ENCODE assay signal across 25 cellular contexts in the genomic region with DNA sequence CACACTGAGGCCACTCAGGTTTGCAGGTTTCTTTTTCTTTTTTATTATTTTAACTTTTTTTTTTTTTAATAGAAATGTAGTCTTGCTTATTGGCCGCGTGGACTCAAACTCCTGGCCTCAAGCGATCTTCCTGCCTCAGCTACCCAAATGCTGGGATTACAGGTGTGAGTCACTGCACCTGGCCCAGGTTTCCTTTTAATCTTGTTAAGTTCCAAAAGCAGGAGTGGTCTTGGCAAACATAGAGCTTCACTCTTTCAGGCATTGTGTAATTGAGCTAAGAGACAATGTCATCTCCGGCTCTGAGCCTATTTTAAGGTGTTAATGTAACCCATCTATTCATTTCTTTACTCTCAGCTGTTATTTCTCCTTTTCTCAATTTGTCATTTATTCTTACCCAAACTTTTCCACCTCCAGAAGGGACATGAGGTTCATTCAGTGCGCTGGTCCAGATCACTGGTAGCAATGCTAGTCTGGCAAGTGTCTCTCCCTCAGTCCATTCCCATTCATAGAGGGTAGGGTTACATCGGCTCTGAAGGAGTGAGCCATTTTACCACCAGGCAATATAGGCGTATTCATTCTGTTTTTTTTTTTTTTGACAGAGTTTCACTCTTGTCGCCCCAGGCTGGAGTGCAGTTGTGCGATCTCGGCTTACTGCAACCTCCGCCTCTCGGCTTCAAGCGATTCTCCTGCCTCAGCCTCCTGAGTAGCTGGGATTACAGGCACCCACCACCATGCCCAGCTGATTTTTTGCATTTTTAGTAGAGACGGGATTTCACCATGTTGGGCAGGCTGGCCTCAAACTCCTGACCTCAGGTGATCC. TPM values are rescaled to one million over a fixed set of nuclear protein-coding genes. Genes with fewer than 3 reads are reported as not detected.
A peak's percentile ranks its signal among the peaks of the same experiment; 100 is the strongest.
DNase-seq lines count a peak whose midpoint lies in the region; ATAC-seq, FAIRE-seq and TF ChIP-seq lines count a peak whose summit lies in the region.
"Had no signal": no experiment of that assay in that cellular context is flagged by ENCODE, and none has a peak within 500 bp of the region (broad histone marks: within the 10 kb centered on the region; RNA-seq: fewer than 3 reads in every experiment).

No MANE protein-coding gene starts in this region.

- H3K4me1 ChIP-seq in HepG2 (ENCODE audit: insufficient read depth, low read length) (no peaks in the 10 kb centered on the region), right lobe of liver (peaks cover 0 to 17% (median 6%) of the 10 kb centered on the region in 4 donors), RWPE2 (ENCODE audit: insufficient read depth, poor library complexity, severe bottlenecking) (peaks cover 20% of the 10 kb centered on the region), esophagus squamous epithelium (peaks cover 10 to 63% (median 24%) of the 10 kb centered on the region in 3 donors)

- in situ Hi-C loops in HepG2 (cut with HindIII; ENCODE audit: extremely low pct_ligation_motif_present, low pct_unique_long_range_greater_than_20kb), result no loop called here

- H4K20me1 ChIP-seq in HepG2 (ENCODE audit: insufficient read depth, low read length), result no peaks in the 10 kb centered on the region
- H4K20me1 ChIP-seq: BLaER1 treated with 17β-estradiol and CSF1 and Interleukin-3, amounts not matched to agents 10 nM and 100 nM had no signal

- H3K4me3 Mint-ChIP-seq in chondrocyte (ENCODE audit: unreplicated experiment), result no peak overlapping the region
- H3K4me3 Mint-ChIP-seq: activated CD8-positive, alpha-beta T cell treated with anti-CD3 and anti-CD28 coated beads, Interleukin-2, amount 10 ng/mL, durations not matched to agents 7 days and 5 days; activated naive CD8-positive, alpha-beta T cell treated with anti-CD3 and anti-CD28 coated beads, Interleukin-2, amount 10 ng/mL, durations not matched to agents 7 days and 5 days; immature natural killer cell; mesothelial cell of epicardium; naive thymus-derived CD8-positive, alpha-beta T cell had no signal

- CTCF ChIA-PET in HepG2 (lab: Yijun Ruan, JAX; ENCODE audit: low intra/inter-chr PET ratio, low total read pairs), result no interaction called here

- no peak for TF ChIP-seq RAD21 in HepG2 (CRISPR knock-in tag; IDR thresholded peaks at IDR 0.05)

- H3K27ac ChIP-seq in HepG2 (ENCODE audit: extremely low read length, insufficient read depth, low read length) (no peak overlapping the region), right lobe of liver (no peak overlapping the region), RWPE2 (ENCODE audit: poor library complexity, severe bottlenecking) (peak overlapping the region; percentile 63), esophagus squamous epithelium (peak overlapping the region in 3 of 4 donors; percentile 71 to 83 (median 82))
- H3K27ac ChIP-seq: BLaER1 treated with 17β-estradiol and CSF1 and Interleukin-3, amounts not matched to agents 10 nM and 100 nM had no signal

- no peak for TF ChIP-seq EP300 in HepG2 (IDR thresholded peaks at IDR 0.05; ENCODE audit: low read depth in 2 of 2, low read length in 2 of 2)
- TF ChIP-seq EP300 in HepG2 (CRISPR knock-in tag; IDR thresholded peaks at IDR 0.05; ENCODE audit: borderline replicate concordance), result no peak

- no peaks in the 10 kb centered on the region for H3K9me3 ChIP-seq in HepG2 (ENCODE audit: low read length)
- H3K9me3 ChIP-seq in right lobe of liver, result no peaks in the 10 kb centered on the region
- no peaks in the 10 kb centered on the region for H3K9me3 ChIP-seq in RWPE2 (ENCODE audit: severe bottlenecking)
- H3K9me3 ChIP-seq in esophagus squamous epithelium, result no peaks in the 10 kb centered on the region
- H3K9me3 ChIP-seq: BLaER1 treated with 17β-estradiol and CSF1 and Interleukin-3, amounts not matched to agents 10 nM and 100 nM had no signal

- H3K4me1 Mint-ChIP-seq in chondrocyte (ENCODE audit: low read depth), result no peaks in the 10 kb centered on the region
- H3K4me1 Mint-ChIP-seq: immature natural killer cell, mesothelial cell of epicardium had no signal

- no peaks in the 10 kb centered on the region for H3K79me2 ChIP-seq in HepG2 (ENCODE audit: insufficient read depth, low read length)

- TF ChIP-seq CTCF in HepG2 (CRISPR knock-in tag; IDR thresholded peaks at IDR 0.05) (no peak), right lobe of liver (IDR thresholded peaks at IDR 0.05) (no peak), RWPE2 (IDR thresholded peaks at IDR 0.05; ENCODE audit: poor library complexity, severe bottlenecking) (no peak), esophagus squamous epithelium (IDR thresholded peaks at IDR 0.05) (no peak), chondrocyte (IDR thresholded peaks at IDR 0.05) (no peak)

- TF ChIP-seq POLR2A in HepG2 (IDR thresholded peaks at IDR 0.05; ENCODE audit: insufficient read depth in 1 of 2, low read depth in 2 of 2, low read length in 2 of 2), result no peak
- no peak for TF ChIP-seq POLR2A in right lobe of liver (IDR thresholded peaks at IDR 0.05)
- TF ChIP-seq POLR2A in esophagus squamous epithelium (IDR thresholded peaks at IDR 0.05), result no peak

- H3K36me3 Mint-ChIP-seq in chondrocyte (ENCODE audit: low read depth), result no peaks in the 10 kb centered on the region
- H3K36me3 Mint-ChIP-seq: activated naive CD8-positive, alpha-beta T cell treated with anti-CD3 and anti-CD28 coated beads, Interleukin-2, amount 10 ng/mL, durations not matched to agents 7 days and 5 days; immature natural killer cell; mesothelial cell of epicardium; naive thymus-derived CD8-positive, alpha-beta T cell had no signal

- no peak overlapping the region for H3K27ac Mint-ChIP-seq in chondrocyte (ENCODE audit: unreplicated experiment)
- H3K27ac Mint-ChIP-seq: activated CD8-positive, alpha-beta T cell treated with anti-CD3 and anti-CD28 coated beads, Interleukin-2, amount 10 ng/mL, durations not matched to agents 7 days and 5 days; activated naive CD8-positive, alpha-beta T cell treated with anti-CD3 and anti-CD28 coated beads, Interleukin-2, amount 10 ng/mL, durations not matched to agents 7 days and 5 days; immature natural killer cell; mesothelial cell of epicardium; naive thymus-derived CD8-positive, alpha-beta T cell had no signal

- BruUV-seq in HepG2 (replicated peaks; lab: Mats Ljungman, UMichigan), result no TSS peak

- no peak for FAIRE-seq in HepG2 (lab: Jason Lieb, UNC)

- H2AFZ ChIP-seq in HepG2 (ENCODE audit: low read length), result peak overlapping the region; percentile 23

- H3K36me3 ChIP-seq in HepG2 (replicated peaks in 1 of 2; ENCODE audit: control insufficient read depth in 1 of 2, insufficient read depth in 2 of 2, low read length in 2 of 2), result no peaks in the 10 kb centered on the region
- no peaks in the 10 kb centered on the region for H3K36me3 ChIP-seq in right lobe of liver
- H3K36me3 ChIP-seq in RWPE2 (ENCODE audit: low read depth), result no peaks in the 10 kb centered on the region
- H3K36me3 ChIP-seq in esophagus squamous epithelium, result no peaks in the 10 kb centered on the region
- H3K36me3 ChIP-seq: BLaER1 treated with 17β-estradiol and CSF1 and Interleukin-3, amounts not matched to agents 10 nM and 100 nM had no signal

- no peaks in the 10 kb centered on the region for H3K9me3 Mint-ChIP-seq in chondrocyte (ENCODE audit: low read depth)
- H3K9me3 Mint-ChIP-seq: activated naive CD8-positive, alpha-beta T cell treated with anti-CD3 and anti-CD28 coated beads, Interleukin-2, amount 10 ng/mL, durations not matched to agents 7 days and 5 days; immature natural killer cell; mesothelial cell of epicardium; naive thymus-derived CD8-positive, alpha-beta T cell had no signal

- POLR2A ChIA-PET in HepG2 (lab: Yijun Ruan, JAX), result no interaction called here

- no peak for ATAC-seq in HepG2
- ATAC-seq in right lobe of liver, result no peak
- peak; percentile 90 for ATAC-seq in RWPE2 (ENCODE audit: low read depth)
- no peak for ATAC-seq in GM18498 (IDR thresholded peaks at IDR 0.05; ENCODE audit: unreplicated experiment)
- ATAC-seq: activated CD8-positive, alpha-beta T cell treated with anti-CD3 and anti-CD28 coated beads, Interleukin-2, amount 10 ng/mL, durations not matched to agents 7 days and 5 days; left ventricle myocardium superior; naive thymus-derived CD8-positive, alpha-beta T cell had no signal

- H3K4me2 ChIP-seq in HepG2 (ENCODE audit: low read depth, low read length), result no peak overlapping the region
- H3K4me2 ChIP-seq: BLaER1 treated with 17β-estradiol and CSF1 and Interleukin-3, amounts not matched to agents 10 nM and 100 nM; smooth muscle cell had no signal

- no peak for DNase-seq in HepG2 (ENCODE audit: low spot score)
- DNase-seq in right lobe of liver, result no peak
- peak; percentile 78 for DNase-seq in RWPE2 (ENCODE audit: low spot score)
- DNase-seq in esophagus squamous epithelium (lab: John Stamatoyannopoulos, UW), result no peak
- no peak for DNase-seq in activated effector memory CD4-positive, alpha-beta T cell treated with anti-CD3 and anti-CD28 coated beads, Interleukin-2, amount 50 U/mL, for 16 hours
- DNase-seq in chondrocyte (ENCODE audit: low spot score), result no peak
- DNase-seq: activated CD4-positive, CD25-positive, alpha-beta regulatory T cell treated with anti-CD3 and anti-CD28 coated beads, Interleukin-2, amount 50 U/mL, for 72 hours; activated CD8-positive, alpha-beta T cell treated with anti-CD3 and anti-CD28 coated beads, Interleukin-2, amount 10 ng/mL, durations not matched to agents 7 days and 5 days; activated effector memory CD4-positive, alpha-beta T cell treated with Interleukin-2 at 50 U/mL for 16 hours; activated naive CD8-positive, alpha-beta T cell treated with anti-CD3 and anti-CD28 coated beads, Interleukin-2, amount 10 ng/mL, durations not matched to agents 7 days and 5 days; activated T-cell treated with anti-CD3 and anti-CD28 coated beads for 4 hours; cerebellar nuclear complex; DMS79 treated with DMSO at 0.1 percent for 48 hours; foreskin melanocyte; HCEC 1CT; immature natural killer cell; left ventricle myocardium superior; naive thymus-derived CD8-positive, alpha-beta T cell; NCI-H2171; SHP77 treated with DMSO at 0.1 percent for 48 hours; T-helper 1 cell had no signal

- intact Hi-C loops in HepG2 (cut with micrococcal nuclease; ENCODE audit: unreplicated experiment) (no loop called here), right lobe of liver (cut with DNase I) (no loop called here), esophagus squamous epithelium (cut with DNase I) (no loop called here)

- H3K27me3 ChIP-seq in HepG2 (ENCODE audit: control insufficient read depth in 1 of 2, insufficient read depth in 2 of 2, low read length in 2 of 2) (peaks cover 0 to 11% of the 10 kb centered on the region in 2 experiments; a peak in 2 of 5 replicates), right lobe of liver (no peaks in the 10 kb centered on the region), RWPE2 (ENCODE audit: insufficient read depth, poor library complexity, severe bottlenecking) (no peaks in the 10 kb centered on the region), esophagus squamous epithelium (peaks cover 0 to 50% (median 0%) of the 10 kb centered on the region in 4 donors)
- H3K27me3 ChIP-seq: BLaER1 treated with 17β-estradiol and CSF1 and Interleukin-3, amounts not matched to agents 10 nM and 100 nM had no signal

- H3K4me3 ChIP-seq in HepG2 (replicated peaks in 1 of 3; ENCODE audit: insufficient read depth in 1 of 3, low read depth in 2 of 3, low read length in 3 of 3) (no peak overlapping the region), right lobe of liver (no peak overlapping the region), RWPE2 (ENCODE audit: severe bottlenecking) (no peak overlapping the region), esophagus squamous epithelium (no peak overlapping the region)
- H3K4me3 ChIP-seq: BLaER1 treated with 17β-estradiol and CSF1 and Interleukin-3, amounts not matched to agents 10 nM and 100 nM; smooth muscle cell had no signal

- 53% methylated on average over 14 of the region's 14 CpGs for WGBS in HepG2 (ENCODE audit: low lambda C conversion rate)
- 92% methylated on average over 13 of the region's 14 CpGs for WGBS in right lobe of liver (ENCODE audit: insufficient coverage, low coverage, low lambda C conversion rate, missing lambda C conversion rate)
- WGBS in esophagus squamous epithelium, 2 donors, result 24 to 50% methylated on average over 13 to 14 of the region's 14 CpGs

- peaks cover 9% of the 10 kb centered on the region for H3K27me3 Mint-ChIP-seq in chondrocyte (ENCODE audit: low read depth)

- no peak overlapping the region for H3K9ac ChIP-seq in HepG2 (ENCODE audit: insufficient read depth, low read depth, low read length)
- H3K9ac ChIP-seq: BLaER1 treated with 17β-estradiol and CSF1 and Interleukin-3, amounts not matched to agents 10 nM and 100 nM had no signal

RNA-seq across cellular contexts. Expression of a gene that starts 11.3 kb away (rescaled TPM):
- not detected in 2 replicates for total RNA-seq in HepG2 (2016; rRNA removed; fragmentation: Illumina TruSeq; extraction: Trizol)
- not detected in 2 replicates for total RNA-seq in HepG2 (2016; cell fraction: cytosol; rRNA removed; fragmentation: Illumina TruSeq; extraction: Trizol; ENCODE audit: low read depth)
- total RNA-seq in HepG2 (2016; cell fraction: insoluble cytoplasmic fraction; rRNA removed; fragmentation: Illumina TruSeq; extraction: Trizol), result 0.11 TPM in 1 of 2 replicates, not detected in the other
- not detected in 2 replicates for total RNA-seq in HepG2 (2016; cell fraction: membrane; rRNA removed; fragmentation: Illumina TruSeq; extraction: Trizol)
- not detected in 2 replicates for total RNA-seq in HepG2 (2016; cell fraction: nucleus; rRNA removed; fragmentation: Illumina TruSeq; extraction: Trizol)
- 0.05 and 0.08 TPM in 2 replicates for polyA plus RNA-seq in HepG2 (2011; rRNA removed)
- not detected in 2 replicates for polyA plus RNA-seq in HepG2 (2011; cell fraction: cytosol; rRNA removed)
- 0.13 TPM in 1 of 2 replicates, not detected in the other for polyA plus RNA-seq in HepG2 (2011; cell fraction: nucleus; rRNA removed)
- not detected in 2 replicates for polyA plus RNA-seq in HepG2 (2012)
- polyA plus RNA-seq in HepG2 (2016; cell fraction: cytosol; fragmentation: Illumina TruSeq; extraction: Trizol; ENCODE audit: low read depth), result not detected in 2 replicates
- polyA plus RNA-seq in HepG2 (2016; cell fraction: insoluble cytoplasmic fraction; fragmentation: Illumina TruSeq; extraction: Trizol; ENCODE audit: low read depth), result not detected in 2 replicates
- not detected in 2 replicates for polyA plus RNA-seq in HepG2 (2016; cell fraction: membrane; fragmentation: Illumina TruSeq; extraction: Trizol; ENCODE audit: low read depth)
- polyA plus RNA-seq in HepG2 (2016; cell fraction: nucleus; fragmentation: Illumina TruSeq; extraction: Trizol; ENCODE audit: insufficient read depth, low read depth), result not detected in 2 replicates
- 0.06 and 0.16 TPM in 2 replicates for polyA minus RNA-seq in HepG2 (2011; rRNA and poly(A)+ RNA removed; ENCODE audit: low replicate concordance)
- not detected in 2 replicates for polyA minus RNA-seq in HepG2 (2011; cell fraction: cytosol; rRNA and poly(A)+ RNA removed)
- polyA minus RNA-seq in HepG2 (2011; cell fraction: nucleus; rRNA and poly(A)+ RNA removed), result not detected in 2 replicates
- 100 to 1,000 TPM in 3 of 6 experiments, 10 to 100 TPM in 3; 44.3 to 292 (median 113) TPM for total RNA-seq in right lobe of liver
- total RNA-seq in esophagus squamous epithelium, result 10 to 100 TPM; 20.4 to 49.1 (median 30.8) TPM
- total RNA-seq in chondrocyte, result 1.4 to 2.5 TPM (median 1.8 TPM) in 3 replicates

RNA-seq across cellular contexts. Expression of a gene that starts 42.0 kb away (rescaled TPM):
- total RNA-seq in HepG2 (2016; rRNA removed; fragmentation: Illumina TruSeq; extraction: Trizol) (0.31 and 0.42 TPM in 2 replicates), right lobe of liver (10 to 100 TPM in 2 of 6 experiments, 1 to 10 TPM in 3, under 1 TPM in 1; 0.75 to 20.5 (median 6.1) TPM), esophagus squamous epithelium (10 to 100 TPM; 15.4 to 27.6 (median 24.8) TPM), chondrocyte (0.29 to 0.62 TPM (median 0.47 TPM) in 3 replicates)
- 0.20 and 0.26 TPM in 2 replicates for total RNA-seq in HepG2 (2016; cell fraction: cytosol; rRNA removed; fragmentation: Illumina TruSeq; extraction: Trizol; ENCODE audit: low read depth)
- 0.15 and 0.30 TPM in 2 replicates for total RNA-seq in HepG2 (2016; cell fraction: insoluble cytoplasmic fraction; rRNA removed; fragmentation: Illumina TruSeq; extraction: Trizol)
- 0.28 and 0.34 TPM in 2 replicates for total RNA-seq in HepG2 (2016; cell fraction: membrane; rRNA removed; fragmentation: Illumina TruSeq; extraction: Trizol)
- 0.38 and 0.62 TPM in 2 replicates for total RNA-seq in HepG2 (2016; cell fraction: nucleus; rRNA removed; fragmentation: Illumina TruSeq; extraction: Trizol)
- 1.7 and 2.1 TPM in 2 replicates for polyA plus RNA-seq in HepG2 (2011; rRNA removed)
- polyA plus RNA-seq in HepG2 (2011; cell fraction: cytosol; rRNA removed), result 1.7 and 2.2 TPM in 2 replicates
- polyA plus RNA-seq in HepG2 (2011; cell fraction: nucleus; rRNA removed), result 0.77 and 1.6 TPM in 2 replicates
- 4.1 and 5.6 TPM in 2 replicates for polyA plus RNA-seq in HepG2 (2012)
- polyA plus RNA-seq in HepG2 (2016; cell fraction: cytosol; fragmentation: Illumina TruSeq; extraction: Trizol; ENCODE audit: low read depth), result 0.14 and 0.15 TPM in 2 replicates
- polyA plus RNA-seq in HepG2 (2016; cell fraction: insoluble cytoplasmic fraction; fragmentation: Illumina TruSeq; extraction: Trizol; ENCODE audit: low read depth), result 0.21 and 0.37 TPM in 2 replicates
- polyA plus RNA-seq in HepG2 (2016; cell fraction: membrane; fragmentation: Illumina TruSeq; extraction: Trizol; ENCODE audit: low read depth), result 0.28 and 0.40 TPM in 2 replicates
- polyA plus RNA-seq in HepG2 (2016; cell fraction: nucleus; fragmentation: Illumina TruSeq; extraction: Trizol; ENCODE audit: insufficient read depth, low read depth), result 0.29 and 0.42 TPM in 2 replicates
- 2.5 and 7.8 TPM in 2 replicates for polyA minus RNA-seq in HepG2 (2011; rRNA and poly(A)+ RNA removed; ENCODE audit: low replicate concordance)
- 0.79 and 1.5 TPM in 2 replicates for polyA minus RNA-seq in HepG2 (2011; cell fraction: cytosol; rRNA and poly(A)+ RNA removed)
- 1.3 and 3.1 TPM in 2 replicates for polyA minus RNA-seq in HepG2 (2011; cell fraction: nucleus; rRNA and poly(A)+ RNA removed)
- total RNA-seq: activated CD8-positive, alpha-beta T cell treated with anti-CD3 and anti-CD28 coated beads, Interleukin-2, amount 10 ng/mL, durations not matched to agents 7 days and 5 days; naive thymus-derived CD8-positive, alpha-beta T cell had no signal
- polyA plus RNA-seq: naive thymus-derived CD8-positive, alpha-beta T cell had no signal

Comparison
In these comparisons a context has a peak if more than half of its experiments do, and no peak if none do; other contexts are left out.
1. H3K27ac ChIP-seq: peak in RWPE2 (single experiment) and esophagus squamous epithelium (3 of 4); none in HepG2 (single experiment) and right lobe of liver (0 of 3).